In the genomic region with DNA sequence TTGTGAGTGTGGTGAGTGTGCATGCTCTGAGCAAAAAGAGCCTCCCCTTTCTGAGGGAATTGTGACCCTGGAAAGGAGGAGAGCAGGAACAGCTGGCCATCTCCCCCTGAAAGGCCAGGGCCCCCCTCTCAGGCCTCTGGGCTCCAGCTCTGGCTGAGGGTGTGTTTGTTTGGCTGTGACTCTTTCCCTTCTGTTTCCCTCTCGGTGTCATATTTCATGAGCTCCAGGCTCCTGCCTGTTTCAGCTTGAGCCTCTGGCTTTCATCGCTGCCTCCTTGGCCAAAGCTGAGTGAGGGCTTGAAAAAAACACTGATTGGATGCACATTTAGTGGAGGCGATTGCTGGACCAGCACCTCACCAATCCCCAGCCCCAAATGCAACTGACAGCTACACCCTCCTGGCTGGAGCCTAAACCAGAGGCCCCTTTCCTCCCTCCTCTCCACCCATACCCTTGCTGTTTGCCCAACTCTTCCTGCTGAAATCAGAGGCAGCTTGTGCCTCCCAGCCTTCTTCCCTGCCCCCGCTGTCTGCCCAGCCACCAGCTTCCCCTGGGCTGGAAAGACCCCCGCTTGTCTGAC, we compare ENCODE assay signal across 9 cellular contexts.
DNase-seq lines count a peak whose midpoint lies in the region; ATAC-seq, FAIRE-seq and TF ChIP-seq lines count a peak whose summit lies in the region.
"Had no signal": no experiment of that assay in that cellular context is flagged by ENCODE, and none has a peak within 500 bp of the region (broad histone marks: within the 10 kb centered on the region; RNA-seq: fewer than 3 reads in every experiment).

No MANE protein-coding gene starts in this region.

- POLR2A ChIA-PET in Caco-2 (lab: Charles Lee): interaction anchor here (0.8 kb wide), 1 partner anchor 30 kb away, joined by 4 read pairs; no protein-coding TSS in a partner anchor

- peaks cover 12% of the 10 kb centered on the region for H3K4me1 Mint-ChIP-seq in Caco-2 (ENCODE audit: low read depth, unreplicated experiment)
- H3K4me1 Mint-ChIP-seq: central memory CD8-positive, alpha-beta T cell had no signal

- DNase-seq in Caco-2 (peak; percentile 35 to 46), NCI-H2107 (lab: John Stamatoyannopoulos, UW) (peak; percentile 53), body of pancreas (peak; percentile 33 to 67 (median 62)), D721Med (ENCODE audit: insufficient read length, low spot score) (no peak)
- no peak for DNase-seq in activated CD4-positive, alpha-beta T cell treated with anti-CD3 and anti-CD28 coated beads for 4 hours
- DNase-seq in activated CD4-positive, alpha-beta T cell treated with anti-CD3 and anti-CD28 coated beads for 48 hours: no peak

- H3K4me1 ChIP-seq in Caco-2: 0 out of 2 replicates have a peak, but pooled peaks cover 7% of the 10 kb centered on the region
- H3K4me1 ChIP-seq in body of pancreas: peaks cover 10% of the 10 kb centered on the region
- H3K4me1 ChIP-seq in iPS-15b (ENCODE audit: control insufficient read depth, insufficient read depth, low read length): peaks cover 14% of the 10 kb centered on the region
- peaks cover 12 to 22% (median 19%) of the 10 kb centered on the region in 3 donors for H3K4me1 ChIP-seq in skeletal muscle tissue (ENCODE audit: control insufficient read depth in 3 of 3, insufficient read depth in 3 of 3, low read length in 3 of 3)

- H3K9me3 ChIP-seq in Caco-2: no peaks in the 10 kb centered on the region
- no peaks in the 10 kb centered on the region for H3K9me3 ChIP-seq in body of pancreas
- H3K9me3 ChIP-seq in iPS-15b (ENCODE audit: control insufficient read depth, insufficient read depth, low read length): no peaks in the 10 kb centered on the region
- H3K9me3 ChIP-seq in skeletal muscle tissue (ENCODE audit: control insufficient read depth in 3 of 3, low read length in 3 of 3): no peaks in the 10 kb centered on the region

- CTCF ChIA-PET in Caco-2 (lab: Charles Lee): no interaction called here

- no peak for FAIRE-seq in D721Med (lab: Jason Lieb, UNC)

- BruUV-seq in Caco-2 (replicated peaks; lab: Mats Ljungman, UMichigan): no TSS peak

- ATAC-seq in body of pancreas: peak; percentile 92

- H3K4me3 Mint-ChIP-seq in Caco-2 (ENCODE audit: unreplicated experiment): no peak overlapping the region
- H3K4me3 Mint-ChIP-seq: central memory CD8-positive, alpha-beta T cell had no signal

- H3K27ac Mint-ChIP-seq in Caco-2 (ENCODE audit: unreplicated experiment): peak overlapping the region; percentile 83

- intact Hi-C loops in Caco-2 (cut with micrococcal nuclease; ENCODE audit: unreplicated experiment) (no loop called here), body of pancreas (cut with DNase I) (no loop called here)

- TF ChIP-seq POLR2A in body of pancreas (IDR thresholded peaks at IDR 0.05): no peak

- H3K36me3 Mint-ChIP-seq in Caco-2 (ENCODE audit: insufficient read depth, unreplicated experiment): no peaks in the 10 kb centered on the region

- peak overlapping the region in 2 of 4 donors; percentile 16 to 35 for H3K27ac ChIP-seq in body of pancreas
- H3K27ac ChIP-seq in skeletal muscle tissue (ENCODE audit: low read depth, low read length): peak overlapping the region; percentile 71

- TF ChIP-seq CTCF in Caco-2 (IDR thresholded peaks at IDR 0.05; ENCODE audit: insufficient read depth in 1 of 2, low read depth in 1 of 2, low read length in 1 of 2, severe bottlenecking in 1 of 2, unreplicated experiment in 1 of 2): no peak
- no peak for TF ChIP-seq CTCF in body of pancreas (IDR thresholded peaks at IDR 0.05)
- TF ChIP-seq CTCF in D721Med (IDR thresholded peaks at IDR 0.05; ENCODE audit: insufficient read depth, missing control alignments): no peak

- no peaks in the 10 kb centered on the region for H3K36me3 ChIP-seq in Caco-2 (ENCODE audit: control insufficient read depth, insufficient read depth, low read length)
- H3K36me3 ChIP-seq in body of pancreas (replicated peaks in 1 of 2; ENCODE audit: insufficient read depth in 1 of 2, low read depth in 2 of 2): no peaks in the 10 kb centered on the region
- no peaks in the 10 kb centered on the region for H3K36me3 ChIP-seq in iPS-15b (ENCODE audit: control insufficient read depth, insufficient read depth, low read length)
- no peaks in the 10 kb centered on the region for H3K36me3 ChIP-seq in skeletal muscle tissue (ENCODE audit: control insufficient read depth in 3 of 3, insufficient read depth in 3 of 3, low read length in 3 of 3)

- H3K9ac ChIP-seq in iPS-15b (ENCODE audit: low read depth, low read length) (peak overlapping the region; percentile 20), skeletal muscle tissue (ENCODE audit: low read depth in 1 of 3, low read length in 3 of 3) (peak overlapping the region in 2 of 3 donors; percentile 24 to 58)

- no peaks in the 10 kb centered on the region for H3K27me3 Mint-ChIP-seq in Caco-2 (ENCODE audit: insufficient read depth, unreplicated experiment)

- H3K9me3 Mint-ChIP-seq in Caco-2 (ENCODE audit: unreplicated experiment): no peaks in the 10 kb centered on the region
- H3K9me3 Mint-ChIP-seq: central memory CD8-positive, alpha-beta T cell had no signal

- no peak overlapping the region for H3K4me3 ChIP-seq in Caco-2 (ENCODE audit: low read depth, low read length)
- H3K4me3 ChIP-seq in body of pancreas: no peak overlapping the region
- H3K4me3 ChIP-seq in iPS-15b (ENCODE audit: low read depth, low read length): peak overlapping the region; percentile 9
- peak overlapping the region in 1 of 3 donors; percentile 25 for H3K4me3 ChIP-seq in skeletal muscle tissue (ENCODE audit: low read length in 3 of 3)

- H3K27me3 ChIP-seq in Caco-2 (replicated peaks; ENCODE audit: control insufficient read depth, insufficient read depth, low read length) (no peaks in the 10 kb centered on the region), body of pancreas (no peaks in the 10 kb centered on the region), iPS-15b (ENCODE audit: control insufficient read depth, insufficient read depth, low read length) (no peaks in the 10 kb centered on the region), skeletal muscle tissue (ENCODE audit: control insufficient read depth in 3 of 3, insufficient read depth in 3 of 3, low read length in 3 of 3) (no peaks in the 10 kb centered on the region)

- 28 to 35% methylated on average over 5 of the region's 5 CpGs for WGBS in body of pancreas, 2 donors

Comparison
In these comparisons a context has a peak if more than half of its experiments do, and no peak if none do; other contexts are left out.
1. DNase-seq: peak in Caco-2 (2 of 2), NCI-H2107 (single experiment) and body of pancreas (4 of 4); none in activated CD4-positive, alpha-beta T cell treated with anti-CD3 and anti-CD28 coated beads for 4 hours (0 of 2), D721Med (single experiment) and activated CD4-positive, alpha-beta T cell treated with anti-CD3 and anti-CD28 coated beads for 48 hours (single experiment).